ENCODE assay signal across 27 cellular contexts in the genomic region with DNA sequence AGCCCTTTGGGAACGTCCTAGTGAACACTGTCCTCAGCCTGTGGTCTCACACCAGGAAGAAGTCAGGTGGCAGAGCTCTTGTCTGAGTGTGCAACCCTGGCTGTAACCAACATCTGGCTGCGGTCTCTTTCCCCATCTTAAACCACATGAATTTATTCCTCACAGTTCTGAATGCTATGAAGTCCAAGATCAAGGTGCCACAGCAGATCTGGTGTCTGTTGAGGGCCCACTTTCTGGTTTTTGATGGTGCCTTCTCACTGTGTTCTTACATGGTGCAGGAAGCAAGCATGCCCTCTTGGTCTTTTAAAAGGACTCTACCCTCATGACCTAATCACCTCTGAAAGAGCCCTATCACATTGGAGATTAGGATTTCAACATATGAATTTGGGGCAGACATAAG. TPM values are rescaled to one million over a fixed set of nuclear protein-coding genes. Genes with fewer than 3 reads are reported as not detected.
DNase-seq lines count a peak whose midpoint lies in the region; ATAC-seq and TF ChIP-seq lines count a peak whose summit lies in the region.
"Had no signal": no experiment of that assay in that cellular context is flagged by ENCODE, and none has a peak within 500 bp of the region (broad histone marks: within the 10 kb centered on the region; RNA-seq: fewer than 3 reads in every experiment).

No MANE protein-coding gene starts in this region.

- no peak for TF ChIP-seq CTCF in NB4 (IDR thresholded peaks at IDR 0.05; ENCODE audit: low read depth, low read length)

- H3K36me3 Mint-ChIP-seq in activated naive CD8-positive, alpha-beta T cell treated with anti-CD3 and anti-CD28 coated beads, Interleukin-2, amount 10 ng/mL, durations not matched to agents 7 days and 5 days: no peaks in the 10 kb centered on the region
- H3K36me3 Mint-ChIP-seq in activated naive CD8-positive, alpha-beta T cell treated with anti-CD3 and anti-CD28 coated beads for 36 hours: no peaks in the 10 kb centered on the region
- no peaks in the 10 kb centered on the region for H3K36me3 Mint-ChIP-seq in activated T-helper 17 cell treated with anti-CD3 and anti-CD28 coated beads, Interleukin-2, amount 50 U/mL, for 72 hours (ENCODE audit: low read depth)
- H3K36me3 Mint-ChIP-seq: IgD-negative memory B cell had no signal

- H3K9me3 Mint-ChIP-seq in activated naive CD8-positive, alpha-beta T cell treated with anti-CD3 and anti-CD28 coated beads, Interleukin-2, amount 10 ng/mL, durations not matched to agents 7 days and 5 days: no peaks in the 10 kb centered on the region
- no peaks in the 10 kb centered on the region for H3K9me3 Mint-ChIP-seq in activated naive CD8-positive, alpha-beta T cell treated with anti-CD3 and anti-CD28 coated beads for 36 hours
- H3K9me3 Mint-ChIP-seq in activated T-helper 17 cell treated with anti-CD3 and anti-CD28 coated beads, Interleukin-2, amount 50 U/mL, for 72 hours: no peaks in the 10 kb centered on the region
- H3K9me3 Mint-ChIP-seq: IgD-negative memory B cell; T-helper 1 cell treated with Interleukin-12 subunit alpha and Interleukin-12 subunit beta and Interleukin-4 antibody, amounts not matched to agents 30 μg/mL and 1 μg/mL, for 36 hours had no signal

- H3K27ac Mint-ChIP-seq in activated naive CD8-positive, alpha-beta T cell treated with anti-CD3 and anti-CD28 coated beads, Interleukin-2, amount 10 ng/mL, durations not matched to agents 7 days and 5 days: no peak overlapping the region
- H3K27ac Mint-ChIP-seq in activated naive CD8-positive, alpha-beta T cell treated with anti-CD3 and anti-CD28 coated beads for 36 hours: no peak overlapping the region
- peak overlapping the region; percentile 8 for H3K27ac Mint-ChIP-seq in activated T-helper 17 cell treated with anti-CD3 and anti-CD28 coated beads, Interleukin-2, amount 50 U/mL, for 72 hours
- H3K27ac Mint-ChIP-seq: H9; IgD-negative memory B cell; T-helper 1 cell treated with Interleukin-12 subunit alpha and Interleukin-12 subunit beta and Interleukin-4 antibody, amounts not matched to agents 30 μg/mL and 1 μg/mL, for 36 hours had no signal

- peaks cover 13% of the 10 kb centered on the region for H3K4me1 Mint-ChIP-seq in activated naive CD8-positive, alpha-beta T cell treated with anti-CD3 and anti-CD28 coated beads, Interleukin-2, amount 10 ng/mL, durations not matched to agents 7 days and 5 days
- peaks cover 10% of the 10 kb centered on the region for H3K4me1 Mint-ChIP-seq in activated naive CD8-positive, alpha-beta T cell treated with anti-CD3 and anti-CD28 coated beads for 36 hours
- no peaks in the 10 kb centered on the region for H3K4me1 Mint-ChIP-seq in activated T-helper 17 cell treated with anti-CD3 and anti-CD28 coated beads, Interleukin-2, amount 50 U/mL, for 72 hours

- peak; percentile 42 for ATAC-seq in activated naive CD8-positive, alpha-beta T cell treated with anti-CD3 and anti-CD28 coated beads, Interleukin-2, amount 10 ng/mL, durations not matched to agents 7 days and 5 days (ENCODE audit: low read depth)
- no peak for ATAC-seq in activated T-helper 17 cell treated with anti-CD3 and anti-CD28 coated beads, Interleukin-2, amount 50 U/mL, for 72 hours (replicated peaks)
- ATAC-seq in HG03342 (IDR thresholded peaks at IDR 0.05; ENCODE audit: unreplicated experiment): no peak
- no peak for ATAC-seq in GM19395 (IDR thresholded peaks at IDR 0.05; ENCODE audit: unreplicated experiment)
- ATAC-seq in GM21381 (IDR thresholded peaks at IDR 0.05; ENCODE audit: unreplicated experiment): no peak
- ATAC-seq: PC-3 had no signal

- H3K27me3 Mint-ChIP-seq in activated naive CD8-positive, alpha-beta T cell treated with anti-CD3 and anti-CD28 coated beads, Interleukin-2, amount 10 ng/mL, durations not matched to agents 7 days and 5 days: peaks cover 41% of the 10 kb centered on the region
- peaks cover 36% of the 10 kb centered on the region for H3K27me3 Mint-ChIP-seq in activated naive CD8-positive, alpha-beta T cell treated with anti-CD3 and anti-CD28 coated beads for 36 hours
- H3K27me3 Mint-ChIP-seq in activated T-helper 17 cell treated with anti-CD3 and anti-CD28 coated beads, Interleukin-2, amount 50 U/mL, for 72 hours: no peaks in the 10 kb centered on the region

- no peak overlapping the region for H3K4me3 ChIP-seq in NB4 (ENCODE audit: low read depth, low read length)
- H3K4me3 ChIP-seq: cardiac muscle cell, MG63, SJSA1, smooth muscle cell, tibial nerve had no signal

- no peak for DNase-seq in activated naive CD8-positive, alpha-beta T cell treated with anti-CD3 and anti-CD28 coated beads, Interleukin-2, amount 10 ng/mL, durations not matched to agents 7 days and 5 days
- no peak for DNase-seq in activated naive CD8-positive, alpha-beta T cell treated with anti-CD3 and anti-CD28 coated beads for 36 hours
- DNase-seq in NB4 (ENCODE audit: low read depth) (peak; percentile 80), NCI-H1694 (lab: John Stamatoyannopoulos, UW) (no peak)
- DNase-seq: activated CD4-positive, alpha-beta T cell treated with anti-CD3 and anti-CD28 coated beads, Interleukin-2, amount 50 U/mL, for 1 hour; activated CD8-positive, alpha-beta memory T cell treated with anti-CD3 and anti-CD28 coated beads, Interleukin-2, amount 50 U/mL, for 48 hours; activated effector memory CD4-positive, alpha-beta T cell treated with Interleukin-2 at 50 U/mL for 16 hours; H9; kidney glomerular epithelial cell; mammary epithelial cell; MG63; NCI-H187; NCI-H69; PC-3; stimulated activated CD4-positive, alpha-beta T cell treated with anti-CD3 and anti-CD28 coated beads, Interleukin-4, amount 100 ng/mL, for 1 hour; stimulated activated naive CD4-positive, alpha-beta T cell treated with Interleukin-2 at 50 U/mL for 16 hours had no signal

- POLR2A ChIA-PET in activated naive CD8-positive, alpha-beta T cell treated with anti-CD3 and anti-CD28 coated beads, Interleukin-2, amount 10 ng/mL, durations not matched to agents 7 days and 5 days (lab: Charles Lee): no interaction called here

- H3K4me3 Mint-ChIP-seq in activated naive CD8-positive, alpha-beta T cell treated with anti-CD3 and anti-CD28 coated beads, Interleukin-2, amount 10 ng/mL, durations not matched to agents 7 days and 5 days: no peak overlapping the region
- H3K4me3 Mint-ChIP-seq in activated naive CD8-positive, alpha-beta T cell treated with anti-CD3 and anti-CD28 coated beads for 36 hours: no peak overlapping the region
- H3K4me3 Mint-ChIP-seq in activated T-helper 17 cell treated with anti-CD3 and anti-CD28 coated beads, Interleukin-2, amount 50 U/mL, for 72 hours: no peak overlapping the region
- H3K4me3 Mint-ChIP-seq: H9; IgD-negative memory B cell; T-helper 1 cell treated with Interleukin-12 subunit alpha and Interleukin-12 subunit beta and Interleukin-4 antibody, amounts not matched to agents 30 μg/mL and 1 μg/mL, for 36 hours had no signal

- no peak for TF ChIP-seq POLR2A in NB4 (IDR thresholded peaks at IDR 0.05; ENCODE audit: extremely low read depth, insufficient read length)

RNA-seq across cellular contexts. Expression of a gene that starts 2.7 kb away (rescaled TPM):
- total RNA-seq in activated naive CD8-positive, alpha-beta T cell treated with anti-CD3 and anti-CD28 coated beads, Interleukin-2, amount 10 ng/mL, durations not matched to agents 7 days and 5 days: under 1 TPM; 0.30 to 0.34 TPM
- total RNA-seq in activated naive CD8-positive, alpha-beta T cell treated with anti-CD3 and anti-CD28 coated beads for 36 hours: under 1 TPM in 1 of 2 experiments, not detected in 1; 0.08 TPM
- total RNA-seq in activated T-helper 17 cell treated with anti-CD3 and anti-CD28 coated beads, Interleukin-2, amount 50 U/mL, for 72 hours: 1 to 10 TPM in 1 of 2 donors, not detected in 1; 1.5 TPM
- total RNA-seq: H9, mammary epithelial cell, renal cortical epithelial cell, smooth muscle cell had no signal

RNA-seq across cellular contexts. Expression of a gene that starts 57.1 kb away (rescaled TPM):
- 100 to 1,000 TPM; 103 to 104 TPM for total RNA-seq in activated naive CD8-positive, alpha-beta T cell treated with anti-CD3 and anti-CD28 coated beads, Interleukin-2, amount 10 ng/mL, durations not matched to agents 7 days and 5 days
- total RNA-seq in activated naive CD8-positive, alpha-beta T cell treated with anti-CD3 and anti-CD28 coated beads for 36 hours: 100 to 1,000 TPM; 127 to 145 TPM
- 100 to 1,000 TPM in 1 of 2 donors, 10 to 100 TPM in 1; 90.4 to 158 TPM for total RNA-seq in activated T-helper 17 cell treated with anti-CD3 and anti-CD28 coated beads, Interleukin-2, amount 50 U/mL, for 72 hours

RNA-seq across cellular contexts. Expression of a gene that starts 57.9 kb away (rescaled TPM):
- 100 to 1,000 TPM; 108 to 110 TPM for total RNA-seq in activated naive CD8-positive, alpha-beta T cell treated with anti-CD3 and anti-CD28 coated beads, Interleukin-2, amount 10 ng/mL, durations not matched to agents 7 days and 5 days
- 100 to 1,000 TPM; 221 to 222 TPM for total RNA-seq in activated naive CD8-positive, alpha-beta T cell treated with anti-CD3 and anti-CD28 coated beads for 36 hours
- total RNA-seq in activated T-helper 17 cell treated with anti-CD3 and anti-CD28 coated beads, Interleukin-2, amount 50 U/mL, for 72 hours: 100 to 1,000 TPM in 1 of 2 donors, 10 to 100 TPM in 1; 81.1 to 128 TPM
